Comparison of ENCODE assay signal across 13 cellular contexts in genomic region chr12:70254846-70255245, GRCh38. TPM values are rescaled to one million over a fixed set of nuclear protein-coding genes. Genes with fewer than 3 reads are reported as not detected.
DNase-seq lines count a peak whose midpoint lies in the region; ATAC-seq, FAIRE-seq and TF ChIP-seq lines count a peak whose summit lies in the region.
"Had no signal": no experiment of that assay in that cellular context is flagged by ENCODE, and none has a peak within 500 bp of the region (broad histone marks: within the 10 kb centered on the region; RNA-seq: fewer than 3 reads in every experiment).

No MANE protein-coding gene starts in this region.

- H3K4me2 ChIP-seq in astrocyte (ENCODE audit: low read length), result peak overlapping the region; percentile 56

- DNase-seq in cardiac muscle cell (ENCODE audit: low read depth in 1 of 2, low spot score in 1 of 2) (no peak), cardiac septum (ENCODE audit: low spot score) (no peak), astrocyte (ENCODE audit: low read depth) (no peak), aorta (no peak), testis (no peak), AML-193 (lab: John Stamatoyannopoulos, UW) (no peak)
- no peak for DNase-seq in naive thymus-derived CD8-positive, alpha-beta T cell
- DNase-seq: NCI-H1930, NCI-H82 had no signal

- WGBS in aorta, 2 donors, result 60 to 66% methylated on average over 5 of the region's 5 CpGs
- whole genome bisulfite sequencing in testis, 2 donors, result 79 to 88% methylated on average over 5 of the region's 5 CpGs

- H3K27ac Mint-ChIP-seq in astrocyte (ENCODE audit: unreplicated experiment), result peak overlapping the region; percentile 72
- peak overlapping the region in 7 of 10 donors; percentile 16 to 78 (median 69) for H3K27ac Mint-ChIP-seq in naive thymus-derived CD8-positive, alpha-beta T cell

- POLR2A ChIA-PET in naive thymus-derived CD8-positive, alpha-beta T cell (lab: Charles Lee), result no interaction called here

- no peak for TF ChIP-seq CTCF in cardiac muscle cell (IDR thresholded peaks at IDR 0.05; ENCODE audit: low read depth, low read length)
- TF ChIP-seq CTCF in astrocyte (IDR thresholded peaks at IDR 0.05; ENCODE audit: insufficient read depth, low read depth, low read length), result no peak
- TF ChIP-seq CTCF in testis (IDR thresholded peaks at IDR 0.05), result no peak

- peaks cover 99% of the 10 kb centered on the region for H3K79me2 ChIP-seq in astrocyte (ENCODE audit: insufficient read depth, low read length)

- H3K9me3 ChIP-seq in cardiac muscle cell (ENCODE audit: low read depth), result no peaks in the 10 kb centered on the region
- no peaks in the 10 kb centered on the region for H3K9me3 ChIP-seq in astrocyte (ENCODE audit: insufficient read depth, low read depth, low read length)
- no peaks in the 10 kb centered on the region for H3K9me3 ChIP-seq in aorta (ENCODE audit: control insufficient read depth, low read length)
- no peaks in the 10 kb centered on the region for H3K9me3 ChIP-seq in testis
- H3K9me3 ChIP-seq: HAP-1 had no signal

- no peak for FAIRE-seq in astrocyte (lab: Jason Lieb, UNC)

- ATAC-seq in naive thymus-derived CD8-positive, alpha-beta T cell, result no peak
- ATAC-seq in aorta (ENCODE audit: low FRiP score) (no peak), HG03520 (IDR thresholded peaks at IDR 0.05; ENCODE audit: unreplicated experiment) (no peak)
- ATAC-seq: sciatic nerve had no signal

- no peak overlapping the region for H3K4me3 Mint-ChIP-seq in astrocyte (ENCODE audit: unreplicated experiment)
- H3K4me3 Mint-ChIP-seq in naive thymus-derived CD8-positive, alpha-beta T cell, result peak overlapping the region in 9 of 10 donors; percentile 3 to 70 (median 43)

- peaks cover 33% of the 10 kb centered on the region for H3K4me1 Mint-ChIP-seq in astrocyte (ENCODE audit: low read depth, unreplicated experiment)
- peaks cover 40 to 91% (median 84%) of the 10 kb centered on the region in 4 donors for H3K4me1 Mint-ChIP-seq in naive thymus-derived CD8-positive, alpha-beta T cell

- H3K36me3 ChIP-seq in cardiac muscle cell (no peaks in the 10 kb centered on the region), astrocyte (ENCODE audit: insufficient read depth, low read length) (peaks cover 5% of the 10 kb centered on the region), aorta (ENCODE audit: control insufficient read depth in 1 of 2, insufficient read depth in 2 of 2, low read length in 1 of 2) (no peaks in the 10 kb centered on the region), testis (ENCODE audit: low read depth, missing control alignments) (no peaks in the 10 kb centered on the region)
- H3K36me3 ChIP-seq: HAP-1 had no signal

- no peaks in the 10 kb centered on the region for H3K4me1 ChIP-seq in cardiac muscle cell (ENCODE audit: low read depth)
- H3K4me1 ChIP-seq in astrocyte (ENCODE audit: insufficient read depth, low read length), result peaks cover 19% of the 10 kb centered on the region
- H3K4me1 ChIP-seq in aorta (ENCODE audit: control insufficient read depth in 1 of 2, insufficient read depth in 2 of 2, low read length in 2 of 2), result peaks cover 0 to 3% of the 10 kb centered on the region in 2 donors
- no peaks in the 10 kb centered on the region for H3K4me1 ChIP-seq in testis

- H3K4me3 ChIP-seq in cardiac muscle cell (no peak overlapping the region), astrocyte (ENCODE audit: insufficient read depth, low read depth, low read length) (no peak overlapping the region), aorta (ENCODE audit: low read length in 2 of 2) (peak overlapping the region; percentile 26 to 48), testis (no peak overlapping the region)
- H3K4me3 ChIP-seq: HAP-1 had no signal

- H3K27me3 Mint-ChIP-seq in astrocyte (ENCODE audit: low read depth, unreplicated experiment), result no peaks in the 10 kb centered on the region
- H3K27me3 Mint-ChIP-seq in naive thymus-derived CD8-positive, alpha-beta T cell, result no peaks in the 10 kb centered on the region

- TF ChIP-seq POLR2A in testis (IDR thresholded peaks at IDR 0.05), result no peak

- intact Hi-C loops in cardiac septum (cut with DNase I) (no loop called here), aorta (cut with DNase I) (loop anchor here in 1 of 2 donors (5.0 kb wide), 1 partner anchor 353 kb away; no protein-coding TSS in a partner anchor), testis (cut with DNase I; ENCODE audit: low total_unique reads) (no loop called here)

- peak overlapping the region; percentile 32 for H3K9ac ChIP-seq in astrocyte (ENCODE audit: low read length)

- H3K27ac ChIP-seq in cardiac muscle cell (peak overlapping the region; percentile 28), astrocyte (ENCODE audit: low read depth, low read length) (peak overlapping the region; percentile 22), aorta (ENCODE audit: low read depth in 1 of 2, low read length in 2 of 2) (peak overlapping the region in 1 of 2 donors; percentile 36), testis (no peak overlapping the region)
- H3K27ac ChIP-seq: HL-60 had no signal

- H3K9me3 Mint-ChIP-seq in astrocyte (ENCODE audit: unreplicated experiment), result peaks cover 2% of the 10 kb centered on the region
- H3K9me3 Mint-ChIP-seq in naive thymus-derived CD8-positive, alpha-beta T cell, result no peaks in the 10 kb centered on the region

- peaks cover 38% of the 10 kb centered on the region for H4K20me1 ChIP-seq in astrocyte (ENCODE audit: insufficient read depth, low read length)

- H3K27me3 ChIP-seq in cardiac muscle cell (no peaks in the 10 kb centered on the region), astrocyte (ENCODE audit: insufficient read depth, low read length) (no peaks in the 10 kb centered on the region), aorta (ENCODE audit: control insufficient read depth in 1 of 2, insufficient read depth in 2 of 2, low read length in 1 of 2) (no peaks in the 10 kb centered on the region), testis (no peaks in the 10 kb centered on the region)

- H2AFZ ChIP-seq in astrocyte (ENCODE audit: low read depth, low read length), result no peak overlapping the region

- H3K36me3 Mint-ChIP-seq in astrocyte (ENCODE audit: low read depth, unreplicated experiment), result no peaks in the 10 kb centered on the region
- H3K36me3 Mint-ChIP-seq in naive thymus-derived CD8-positive, alpha-beta T cell, result peaks cover 0 to 20% (median 2%) of the 10 kb centered on the region in 3 donors

RNA-seq across cellular contexts. Expression of gene CNOT2, which starts 11.6 kb away (rescaled TPM):
- total RNA-seq in cardiac muscle cell (88.2 and 113 TPM in 2 replicates), cardiac septum (44.0 TPM), astrocyte (63.3 and 67.2 TPM in 2 replicates), aorta (100 to 1,000 TPM in 1 of 2 donors, 10 to 100 TPM in 1; 76.6 to 108 TPM), testis (100 to 1,000 TPM in 1 of 2 donors, 10 to 100 TPM in 1; 99.1 to 127 TPM)
- polyA plus RNA-seq in cardiac muscle cell (77.6 and 98.8 TPM in 2 replicates), aorta (10 to 100 TPM; 39.0 to 41.8 TPM), testis (ENCODE audit: insufficient read depth, low read depth, low replicate concordance) (56.1 TPM)
- total RNA-seq in naive thymus-derived CD8-positive, alpha-beta T cell, result 100 to 1,000 TPM; 140 to 143 TPM
- 100 to 1,000 TPM; 110 to 124 (median 119) TPM for polyA plus RNA-seq in naive thymus-derived CD8-positive, alpha-beta T cell

Comparison
In these comparisons a context has a peak if more than half of its experiments do, and no peak if none do; other contexts are left out.
1. H3K27ac ChIP-seq: peak in cardiac muscle cell (single experiment) and astrocyte (single experiment); none in testis (0 of 2).
2. H3K4me3 ChIP-seq: peak in aorta (2 of 2); none in cardiac muscle cell (single experiment), astrocyte (single experiment) and testis (0 of 2).